Comparison of ENCODE assay signal across 23 cellular contexts in genomic region chr7:39153647-39154046, GRCh38.
DNase-seq lines count a peak whose midpoint lies in the region; ATAC-seq, FAIRE-seq and TF ChIP-seq lines count a peak whose summit lies in the region.
"Had no signal": no experiment of that assay in that cellular context is flagged by ENCODE, and none has a peak within 500 bp of the region (broad histone marks: within the 10 kb centered on the region; RNA-seq: fewer than 3 reads in every experiment).

No MANE protein-coding gene starts in this region.

- no peaks in the 10 kb centered on the region for H3K79me1 ChIP-seq in H1 (ENCODE audit: low read depth, low read length)

- no peak overlapping the region for H2BK5ac ChIP-seq in H1 (ENCODE audit: low read depth, low read length)

- H3K14ac ChIP-seq in H1 (ENCODE audit: insufficient read length) = no peak overlapping the region

- H4K5ac ChIP-seq in H1 (ENCODE audit: insufficient read length, low read depth, low read length) = no peak overlapping the region

- no peak for TF ChIP-seq EP300 in H1 (IDR thresholded peaks at IDR 0.05; ENCODE audit: borderline replicate concordance in 1 of 2, low read depth in 2 of 2, low read length in 2 of 2)

- ATAC-seq in HG03432 (IDR thresholded peaks at IDR 0.05; ENCODE audit: unreplicated experiment) = no peak
- ATAC-seq: HepG2, Panc1, T-cell had no signal

- no peaks in the 10 kb centered on the region for H3K36me3 ChIP-seq in H1 (ENCODE audit: control insufficient read depth in 2 of 4, insufficient read depth in 4 of 4, low read length in 3 of 4)
- no peaks in the 10 kb centered on the region for H3K36me3 ChIP-seq in neural progenitor cell
- H3K36me3 ChIP-seq: HAP-1 had no signal

- H2AK5ac ChIP-seq in H1 (ENCODE audit: low read depth, low read length) = no peak overlapping the region

- no peak overlapping the region for H3K4me3 ChIP-seq in LNCaP clone FGC (ENCODE audit: low read depth, low read length)
- no peak overlapping the region for H3K4me3 ChIP-seq in H1 (ENCODE audit: extremely low read depth in 1 of 4, insufficient read depth in 2 of 4, low read depth in 3 of 4, low read length in 4 of 4)
- no peak overlapping the region for H3K4me3 ChIP-seq in neural progenitor cell
- H3K4me3 ChIP-seq: HAP-1 had no signal

- H3K4me1 ChIP-seq in H1 (replicated peaks in 1 of 4; ENCODE audit: control insufficient read depth in 3 of 4, insufficient read depth in 4 of 4, low read length in 3 of 4) (no peaks in the 10 kb centered on the region), neural progenitor cell (no peaks in the 10 kb centered on the region)
- H3K4me1 ChIP-seq: HAP-1 had no signal

- H4K91ac ChIP-seq in H1 (replicated peaks; ENCODE audit: insufficient read length, low read length) = no peak overlapping the region

- H3K36me3 Mint-ChIP-seq in neural progenitor cell = no peaks in the 10 kb centered on the region
- H3K36me3 Mint-ChIP-seq: T-cell had no signal

- no peak overlapping the region for H3K9ac ChIP-seq in H1 (replicated peaks in 1 of 4; ENCODE audit: extremely low read depth in 1 of 4, low read depth in 3 of 4, low read length in 3 of 4)
- no peak overlapping the region for H3K9ac ChIP-seq in neural progenitor cell

- H3K23ac ChIP-seq in H1 (ENCODE audit: insufficient read length) = no peak overlapping the region

- H4K8ac ChIP-seq in H1 (ENCODE audit: extremely low read depth, insufficient read depth, low read length) = no peak overlapping the region

- H2BK15ac ChIP-seq in H1 (ENCODE audit: low read length) = no peak overlapping the region

- TF ChIP-seq RAD21 in H1 (IDR thresholded peaks at IDR 0.05 in 1 of 2, conservative IDR thresholded peaks at IDR 0.05 in 1 of 2; ENCODE audit: low read depth in 2 of 2, low read length in 2 of 2) = peak; percentile 31 to 49; a peak in 3 of 4 replicates

- TF ChIP-seq CTCF in LNCaP clone FGC (IDR thresholded peaks at IDR 0.05; ENCODE audit: control insufficient read depth, extremely low read depth, insufficient read depth) (0 out of 2 replicates have a peak, but pooled peaks have one; percentile 21), H1 (IDR thresholded peaks at IDR 0.05; ENCODE audit: control extremely low read depth in 1 of 3, insufficient read depth in 1 of 3, low read depth in 1 of 3, low read length in 3 of 3) (peak; percentile 32 to 48 (median 43)), neural progenitor cell (IDR thresholded peaks at IDR 0.05) (no peak)

- no peak overlapping the region for H3K27ac ChIP-seq in H1 (ENCODE audit: low read depth, low read length)
- no peak overlapping the region for H3K27ac ChIP-seq in neural progenitor cell

- H3K4me3 Mint-ChIP-seq in neural progenitor cell = no peak overlapping the region
- H3K4me3 Mint-ChIP-seq: B cell; CD4-positive, alpha-beta T cell; T-cell had no signal

- POLR2A ChIA-PET in H1 (lab: Charles Lee; ENCODE audit: partially characterized antibody) = no interaction called here

- no peak overlapping the region for H3K18ac ChIP-seq in H1 (ENCODE audit: extremely low read depth, low read length)

- WGBS in H1 (ENCODE audit: extremely low coverage in 1 of 2, insufficient coverage in 1 of 2, insufficient read length in 1 of 2, insufficient replicate concordance in 2 of 2, low coverage in 1 of 2, low lambda C conversion rate in 2 of 2, missing lambda C conversion rate in 1 of 2), 2 experiments = 89% methylated on average over 5 of the region's 5 CpGs; no CpG with 5 or more reads in 1 of the 2 experiments

- H3K79me2 ChIP-seq in H1 (ENCODE audit: control insufficient read depth in 1 of 2, insufficient read depth in 2 of 2, low read length in 2 of 2) (no peaks in the 10 kb centered on the region), neural progenitor cell (ENCODE audit: low read depth) (no peaks in the 10 kb centered on the region)

- no peak overlapping the region for H2AFZ ChIP-seq in H1 (ENCODE audit: low read length)
- no peak overlapping the region for H2AFZ ChIP-seq in neural progenitor cell (replicated peaks)

- H3K4me2 ChIP-seq in H1 (ENCODE audit: insufficient read depth in 1 of 2, low read depth in 2 of 2, low read length in 2 of 2) (no peak overlapping the region), neural progenitor cell (no peak overlapping the region)

- FAIRE-seq in H1 (lab: Jason Lieb, UNC) = peak; percentile 75
- FAIRE-seq: GM12892, GM18507, HepG2 had no signal

- H4K20me1 ChIP-seq in H1 (replicated peaks in 1 of 2; ENCODE audit: control insufficient read depth in 1 of 2, insufficient read depth in 2 of 2, low read length in 2 of 2) = no peaks in the 10 kb centered on the region
- no peaks in the 10 kb centered on the region for H4K20me1 ChIP-seq in neural progenitor cell (ENCODE audit: low read depth)

- no peaks in the 10 kb centered on the region for H3F3A ChIP-seq in neural progenitor cell (ENCODE audit: low read depth)

- H3K23me2 ChIP-seq in H1 (ENCODE audit: low read depth, low read length) = no peaks in the 10 kb centered on the region

- no peaks in the 10 kb centered on the region for H3K27me3 Mint-ChIP-seq in neural progenitor cell (ENCODE audit: insufficient read depth, low read depth)

- no peak overlapping the region for H2BK20ac ChIP-seq in H1 (ENCODE audit: low read length)

- DNase-seq in DMS53 (lab: John Stamatoyannopoulos, UW) = peak; percentile 6
- DNase-seq in DMS53 treated with DMSO at 0.1 percent for 48 hours (lab: John Stamatoyannopoulos, UW; ENCODE audit: unreplicated experiment) = no peak
- no peak for DNase-seq in LNCaP clone FGC (ENCODE audit: low read depth)
- DNase-seq in H1 (ENCODE audit: low read depth in 1 of 2, low spot score in 2 of 2) = no peak
- DNase-seq in neural progenitor cell (ENCODE audit: low spot score) = peak; percentile 11
- DNase-seq in erythroblast (lab: John Stamatoyannopoulos, UW) = no peak
- DNase-seq in SIG-M5 treated with dmso at 0.1 percent for 504 hours (lab: John Stamatoyannopoulos, UW; ENCODE audit: unreplicated experiment) = no peak
- DNase-seq: 8988T; CD4-positive, alpha-beta T cell; DMS79; KBM-7; MV-4-11; NCI-H187; NCI-H2227 treated with DMSO at 0.1 percent for 48 hours; NCI-H510A treated with DMSO at 0.1 percent for 48 hours; T-cell had no signal

- H3K27ac Mint-ChIP-seq in neural progenitor cell = no peak overlapping the region
- H3K27ac Mint-ChIP-seq: B cell; CD4-positive, alpha-beta T cell; T-cell had no signal

- H3K4me1 Mint-ChIP-seq in neural progenitor cell = no peaks in the 10 kb centered on the region
- H3K4me1 Mint-ChIP-seq: B cell, T-cell had no signal

- H2BK12ac ChIP-seq in H1 (ENCODE audit: low read depth, low read length) = no peak overlapping the region

- no peaks in the 10 kb centered on the region for H3K27me3 ChIP-seq in H1 (replicated peaks in 1 of 4; ENCODE audit: control insufficient read depth in 3 of 4, extremely low read depth in 1 of 4, insufficient read depth in 3 of 4, low read length in 3 of 4)
- H3K27me3 ChIP-seq in neural progenitor cell = no peaks in the 10 kb centered on the region

- no peak for TF ChIP-seq POLR2A in H1 (IDR thresholded peaks at IDR 0.05; ENCODE audit: control extremely low read depth in 1 of 2, low read depth in 2 of 2, low read length in 2 of 2)
- no peak for TF ChIP-seq POLR2A in erythroblast (IDR thresholded peaks at IDR 0.05; ENCODE audit: low read length)

- no peak overlapping the region for H3K4ac ChIP-seq in H1 (replicated peaks; ENCODE audit: insufficient read length, low read depth, low read length)

- no peaks in the 10 kb centered on the region for H3K9me3 ChIP-seq in H1 (ENCODE audit: insufficient read depth in 2 of 2, low read depth in 1 of 2, low read length in 1 of 2)
- no peaks in the 10 kb centered on the region for H3K9me3 ChIP-seq in neural progenitor cell (ENCODE audit: low read depth)
- H3K9me3 ChIP-seq: HAP-1 had no signal

- H3K9me3 Mint-ChIP-seq in neural progenitor cell = no peaks in the 10 kb centered on the region
- H3K9me3 Mint-ChIP-seq: CD4-positive, alpha-beta T cell; T-cell had no signal

- no peak overlapping the region for H3K56ac ChIP-seq in H1 (replicated peaks; ENCODE audit: insufficient read length, low read depth, low read length)

- CTCF ChIA-PET in H1 (lab: Charles Lee; ENCODE audit: partially characterized antibody) = interaction anchor here (0.8 to 2.5 kb wide), 10 partner anchors 11 to 225 kb away, joined by 3 to 7 read pairs (median 4); no protein-coding TSS in a partner anchor

- no peak overlapping the region for H2BK120ac ChIP-seq in H1 (replicated peaks; ENCODE audit: low read depth, low read length)

Comparison
In these comparisons a context has a peak if more than half of its experiments do, and no peak if none do; other contexts are left out.
1. DNase-seq: peak in DMS53 (single experiment) and neural progenitor cell (single experiment); none in DMS53 treated with DMSO at 0.1 percent for 48 hours (single experiment), LNCaP clone FGC (single experiment), H1 (0 of 2), erythroblast (0 of 2) and SIG-M5 treated with dmso at 0.1 percent for 504 hours (single experiment).